In the genomic region with DNA sequence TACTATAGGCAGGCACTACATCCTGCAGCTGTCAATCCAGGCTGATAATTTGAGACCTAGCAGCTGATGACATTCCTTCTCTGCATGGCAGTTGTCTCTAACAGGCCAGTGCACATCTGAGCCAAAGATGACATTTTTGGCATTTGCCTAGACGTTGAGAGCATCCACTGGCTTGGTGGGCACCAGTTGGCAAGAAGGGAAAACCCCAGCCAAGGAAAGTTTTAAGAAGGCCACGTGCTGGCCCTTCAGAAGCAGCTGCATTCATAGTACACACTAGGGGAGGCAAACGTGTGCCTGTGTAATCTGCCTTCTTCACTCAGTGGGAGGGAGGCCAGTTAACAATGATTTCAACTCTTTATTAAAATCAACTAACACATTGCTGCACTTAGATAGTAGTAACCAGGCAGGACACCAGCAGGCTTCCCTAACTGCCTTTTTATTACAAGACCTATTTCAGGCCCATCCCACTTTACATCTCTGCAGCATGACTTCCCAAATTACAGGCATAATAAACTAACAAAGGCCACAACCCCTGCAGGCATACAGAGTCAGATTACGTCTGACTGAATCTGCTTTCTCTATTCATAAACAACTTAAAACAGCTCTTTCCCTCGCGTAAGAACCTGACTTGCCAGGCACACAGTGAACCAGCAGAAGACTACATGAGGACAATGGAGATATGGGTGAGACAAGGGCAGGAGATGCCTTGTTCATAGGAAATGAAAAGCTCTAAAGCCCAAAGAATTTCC, we compare ENCODE assay signal across 10 cellular contexts.
A peak's percentile ranks its signal among the peaks of the same experiment; 100 is the strongest.
DNase-seq lines count a peak whose midpoint lies in the region; ATAC-seq and TF ChIP-seq lines count a peak whose summit lies in the region.
"Had no signal": no experiment of that assay in that cellular context is flagged by ENCODE, and none has a peak within 500 bp of the region (broad histone marks: within the 10 kb centered on the region; RNA-seq: fewer than 3 reads in every experiment).

No MANE protein-coding gene starts in this region.

- peak; percentile 44 to 89 (median 64) for ATAC-seq in heart right ventricle
- ATAC-seq in HG03045 (IDR thresholded peaks at IDR 0.05; ENCODE audit: unreplicated experiment): no peak
- no peak for ATAC-seq in HG03571 (IDR thresholded peaks at IDR 0.05; ENCODE audit: unreplicated experiment)

- H3K27ac ChIP-seq in heart right ventricle: peak overlapping the region; percentile 38 to 84 (median 72)
- H3K27ac ChIP-seq: right lobe of liver had no signal

- H3K4me2 ChIP-seq in skeletal muscle satellite cell (ENCODE audit: low read length): peak overlapping the region; percentile 5

- TF ChIP-seq CTCF in heart right ventricle (IDR thresholded peaks at IDR 0.05): no peak

- H3K9ac ChIP-seq in skeletal muscle satellite cell (ENCODE audit: low read depth, low read length): no peak overlapping the region

- H3K36me3 ChIP-seq in heart right ventricle (no peaks in the 10 kb centered on the region), skeletal muscle satellite cell (ENCODE audit: insufficient read depth, low read length) (no peaks in the 10 kb centered on the region)
- H3K36me3 ChIP-seq: right lobe of liver had no signal

- H3K4me1 ChIP-seq in heart right ventricle (peaks cover 21 to 83% (median 52%) of the 10 kb centered on the region in 9 donors), skeletal muscle satellite cell (ENCODE audit: control insufficient read depth, insufficient read depth, low read length) (peaks cover 5% of the 10 kb centered on the region)
- H3K4me1 ChIP-seq: right lobe of liver had no signal

- H3K9me3 ChIP-seq in heart right ventricle: no peaks in the 10 kb centered on the region
- H3K9me3 ChIP-seq in skeletal muscle satellite cell (replicated peaks; ENCODE audit: low read length): no peaks in the 10 kb centered on the region
- H3K9me3 ChIP-seq: right lobe of liver had no signal

- DNase-seq in KBM-7 (peak; percentile 55), SK-MEL-5 (ENCODE audit: low read depth, low spot score) (peak; percentile 91), heart right ventricle (peak in 1 of 2 donors; percentile 29), GM19238 (ENCODE audit: insufficient read length, low spot score) (no peak), GF-D8 (lab: John Stamatoyannopoulos, UW) (no peak)
- DNase-seq: right lobe of liver, SW 1271 had no signal

- intact Hi-C loops in heart right ventricle (cut with DNase I): loop anchor here in 1 of 10 donors (2.0 kb wide), 1 partner anchor 20 kb away; no protein-coding TSS in a partner anchor

- H3K27me3 ChIP-seq in heart right ventricle: no peaks in the 10 kb centered on the region
- no peaks in the 10 kb centered on the region for H3K27me3 ChIP-seq in skeletal muscle satellite cell (ENCODE audit: control insufficient read depth, insufficient read depth, low read length)
- H3K27me3 ChIP-seq: right lobe of liver had no signal

- in situ Hi-C loops in KBM-7 (cut with MboI; ENCODE audit: low pct_unique_long_range_greater_than_20kb, low sequenced_read_pairs): no loop called here
- in situ Hi-C loops in SK-MEL-5 (cut with HindIII; ENCODE audit: low pct_unique_long_range_greater_than_20kb, low sequenced_read_pairs): no loop called here

- 18 to 24% methylated on average over 6 of the region's 6 CpGs for WGBS in heart right ventricle, 2 donors

- H3K4me3 ChIP-seq in heart right ventricle (peak overlapping the region in 3 of 10 donors; percentile 2 to 13 (median 3)), skeletal muscle satellite cell (ENCODE audit: low read length) (no peak overlapping the region)
- H3K4me3 ChIP-seq: right lobe of liver had no signal

Comparison
In these comparisons a context has a peak if more than half of its experiments do, and no peak if none do; other contexts are left out.
1. DNase-seq: peak in KBM-7 (single experiment) and SK-MEL-5 (single experiment); none in GM19238 (single experiment) and GF-D8 (single experiment).
2. ATAC-seq: peak in heart right ventricle (8 of 8); none in HG03045 (single experiment) and HG03571 (single experiment).